Comparison of ENCODE assay signal across 13 cellular contexts in the genomic region with DNA sequence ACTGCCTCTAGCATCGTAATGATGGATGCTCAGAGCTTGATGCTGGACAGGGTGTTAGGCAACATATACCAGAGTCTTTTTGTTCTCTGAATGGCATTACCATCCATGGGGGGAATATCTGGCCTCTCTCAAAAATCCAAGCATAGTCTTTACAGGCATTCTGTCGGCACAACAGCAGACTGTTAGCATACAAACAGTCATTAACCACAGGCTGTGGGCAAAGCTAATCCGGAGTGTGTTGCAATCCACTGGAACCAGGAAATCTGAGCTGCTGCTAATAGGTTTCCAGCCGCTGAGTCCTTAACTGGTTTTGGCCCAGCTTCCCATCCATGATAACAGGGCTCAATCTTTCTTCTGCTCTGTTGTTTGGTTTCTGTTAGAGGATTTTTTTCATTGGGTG.
A peak's percentile ranks its signal among the peaks of the same experiment; 100 is the strongest.
DNase-seq lines count a peak whose midpoint lies in the region; ATAC-seq and TF ChIP-seq lines count a peak whose summit lies in the region.
"Had no signal": no experiment of that assay in that cellular context is flagged by ENCODE, and none has a peak within 500 bp of the region (broad histone marks: within the 10 kb centered on the region; RNA-seq: fewer than 3 reads in every experiment).

No MANE protein-coding gene starts in this region.

- DNase-seq in HCEC 1CT (peak; percentile 77), RPMI7951 (ENCODE audit: low read depth) (peak; percentile 34), fibroblast of mammary gland (ENCODE audit: low read depth) (peak; percentile 87), skeletal muscle cell (ENCODE audit: low read depth) (peak; percentile 40), mesothelial cell of epicardium (ENCODE audit: low spot score in 2 of 2, unreplicated experiment in 2 of 2) (no peak)
- no peak for DNase-seq in activated T-cell treated with anti-CD3 and anti-CD28 coated beads, Interleukin-2, amount 50 U/mL, for 72 hours
- DNase-seq: activated CD4-positive, alpha-beta T cell treated with anti-CD3 and anti-CD28 coated beads, Interleukin-2, amount 10 ng/mL, durations not matched to agents 24 days and 14 days; activated naive CD4-positive, alpha-beta T cell treated with anti-CD3 and anti-CD28 coated beads, Interleukin-2, amount 10 ng/mL, durations not matched to agents 7 days and 5 days; NCI-H1694 treated with DMSO at 0.1 percent for 48 hours had no signal

- no peak for ATAC-seq in GM19452 (IDR thresholded peaks at IDR 0.05; ENCODE audit: unreplicated experiment)
- ATAC-seq in HG03342 (IDR thresholded peaks at IDR 0.05; ENCODE audit: unreplicated experiment), result no peak
- ATAC-seq in activated T-cell treated with anti-CD3 and anti-CD28 coated beads, Interleukin-2, amount 50 U/mL, for 72 hours (replicated peaks in 1 of 2), result no peak
- ATAC-seq: GM23338 had no signal

- TF ChIP-seq CTCF in fibroblast of mammary gland (conservative IDR thresholded peaks at IDR 0.05; ENCODE audit: control insufficient read depth, insufficient read depth, low read depth, low read length) (no peak), mesothelial cell of epicardium (IDR thresholded peaks at IDR 0.05; ENCODE audit: unreplicated experiment) (no peak)

- no peak overlapping the region for H3K27ac Mint-ChIP-seq in mesothelial cell of epicardium
- H3K27ac Mint-ChIP-seq in activated T-cell treated with anti-CD3 and anti-CD28 coated beads, Interleukin-2, amount 50 U/mL, for 72 hours, result no peak overlapping the region
- H3K27ac Mint-ChIP-seq: activated CD4-positive, alpha-beta T cell treated with anti-CD3 and anti-CD28 coated beads, Interleukin-2, amount 10 ng/mL, durations not matched to agents 24 days and 14 days; activated naive CD4-positive, alpha-beta T cell treated with anti-CD3 and anti-CD28 coated beads, Interleukin-2, amount 10 ng/mL, durations not matched to agents 7 days and 5 days; GM23338 had no signal

- peaks cover 9% of the 10 kb centered on the region for H3K9me3 Mint-ChIP-seq in mesothelial cell of epicardium
- peaks cover 0 to 5% of the 10 kb centered on the region in 2 donors for H3K9me3 Mint-ChIP-seq in activated T-cell treated with anti-CD3 and anti-CD28 coated beads, Interleukin-2, amount 50 U/mL, for 72 hours
- H3K9me3 Mint-ChIP-seq: activated naive CD4-positive, alpha-beta T cell treated with anti-CD3 and anti-CD28 coated beads, Interleukin-2, amount 10 ng/mL, durations not matched to agents 7 days and 5 days had no signal

- peaks cover 21% of the 10 kb centered on the region for H3K27me3 Mint-ChIP-seq in mesothelial cell of epicardium (ENCODE audit: low read depth)
- peaks cover 6% of the 10 kb centered on the region for H3K27me3 Mint-ChIP-seq in activated T-cell treated with anti-CD3 and anti-CD28 coated beads, Interleukin-2, amount 50 U/mL, for 72 hours (ENCODE audit: low read depth)
- H3K27me3 Mint-ChIP-seq: activated CD4-positive, alpha-beta T cell treated with anti-CD3 and anti-CD28 coated beads, Interleukin-2, amount 10 ng/mL, durations not matched to agents 24 days and 14 days had no signal

- no peaks in the 10 kb centered on the region for H3K4me1 Mint-ChIP-seq in mesothelial cell of epicardium
- H3K4me1 Mint-ChIP-seq in activated T-cell treated with anti-CD3 and anti-CD28 coated beads, Interleukin-2, amount 50 U/mL, for 72 hours (ENCODE audit: low read depth), result no peaks in the 10 kb centered on the region
- H3K4me1 Mint-ChIP-seq: activated CD4-positive, alpha-beta T cell treated with anti-CD3 and anti-CD28 coated beads, Interleukin-2, amount 10 ng/mL, durations not matched to agents 24 days and 14 days; activated naive CD4-positive, alpha-beta T cell treated with anti-CD3 and anti-CD28 coated beads, Interleukin-2, amount 10 ng/mL, durations not matched to agents 7 days and 5 days; GM23338 had no signal

- H3K36me3 Mint-ChIP-seq in mesothelial cell of epicardium, result no peaks in the 10 kb centered on the region
- H3K36me3 Mint-ChIP-seq in activated T-cell treated with anti-CD3 and anti-CD28 coated beads, Interleukin-2, amount 50 U/mL, for 72 hours (ENCODE audit: insufficient read depth in 2 of 2), result peaks cover 0 to 2% of the 10 kb centered on the region in 2 donors
- H3K36me3 Mint-ChIP-seq: activated naive CD4-positive, alpha-beta T cell treated with anti-CD3 and anti-CD28 coated beads, Interleukin-2, amount 10 ng/mL, durations not matched to agents 7 days and 5 days had no signal

- no peak overlapping the region for H3K4me3 Mint-ChIP-seq in mesothelial cell of epicardium
- H3K4me3 Mint-ChIP-seq in activated T-cell treated with anti-CD3 and anti-CD28 coated beads, Interleukin-2, amount 50 U/mL, for 72 hours, result no peak overlapping the region
- H3K4me3 Mint-ChIP-seq: activated CD4-positive, alpha-beta T cell treated with anti-CD3 and anti-CD28 coated beads, Interleukin-2, amount 10 ng/mL, durations not matched to agents 24 days and 14 days; activated naive CD4-positive, alpha-beta T cell treated with anti-CD3 and anti-CD28 coated beads, Interleukin-2, amount 10 ng/mL, durations not matched to agents 7 days and 5 days; GM23338 had no signal

- H3K4me3 ChIP-seq in fibroblast of mammary gland (ENCODE audit: control insufficient read depth, low read depth, low read length), result no peak overlapping the region
- no peak overlapping the region for H3K4me3 ChIP-seq in skeletal muscle cell (ENCODE audit: low read depth, low read length)
- H3K4me3 ChIP-seq: GM23338, tibial nerve had no signal

Comparison
In these comparisons a context has a peak if more than half of its experiments do, and no peak if none do; other contexts are left out.
1. DNase-seq: peak in HCEC 1CT (single experiment), RPMI7951 (single experiment), fibroblast of mammary gland (single experiment) and skeletal muscle cell (single experiment); none in mesothelial cell of epicardium (0 of 2) and activated T-cell treated with anti-CD3 and anti-CD28 coated beads, Interleukin-2, amount 50 U/mL, for 72 hours (0 of 2).